Comparison of ENCODE assay signal across 10 cellular contexts in genomic region chr2:111157071-111157661, GRCh38. TPM values are rescaled to one million over a fixed set of nuclear protein-coding genes. Genes with fewer than 3 reads are reported as not detected.
DNase-seq lines count a peak whose midpoint lies in the region; ATAC-seq and TF ChIP-seq lines count a peak whose summit lies in the region.
"Had no signal": no experiment of that assay in that cellular context is flagged by ENCODE, and none has a peak within 500 bp of the region (broad histone marks: within the 10 kb centered on the region; RNA-seq: fewer than 3 reads in every experiment).

No MANE protein-coding gene starts in this region.

- DNase-seq in GM06990 (ENCODE audit: extremely low read depth, insufficient read length), result peak; percentile 37
- DNase-seq in OCI-LY7 (ENCODE audit: low spot score), result peak; percentile 90
- no peak for DNase-seq in stimulated activated CD4-positive, alpha-beta T cell treated with anti-CD3 and anti-CD28 coated beads, Interleukin-4, amount 100 ng/mL, for 24 hours
- no peak for DNase-seq in iPS-NIHi7 (ENCODE audit: extremely low spot score)
- DNase-seq in dorsolateral prefrontal cortex, result no peak
- DNase-seq in mesenchymal stem cell, result no peak
- DNase-seq: stimulated activated CD4-positive, alpha-beta T cell treated with anti-CD3 and anti-CD28 coated beads, Interleukin-15, amount 100 ng/mL, for 24 hours had no signal

- peaks cover 37% of the 10 kb centered on the region for H3K79me1 ChIP-seq in mesenchymal stem cell (replicated peaks; ENCODE audit: low read length, poor library complexity, severe bottlenecking)

- no peak overlapping the region for H3K4me3 ChIP-seq in GM06990 (replicated peaks; ENCODE audit: low read depth, low read length)
- H3K4me3 ChIP-seq in OCI-LY7 (ENCODE audit: low read depth, low read length, poor library complexity, severe bottlenecking), result peak overlapping the region; percentile 45
- H3K4me3 ChIP-seq in dorsolateral prefrontal cortex, result no peak overlapping the region
- no peak overlapping the region for H3K4me3 ChIP-seq in mesenchymal stem cell (ENCODE audit: insufficient read depth in 1 of 2, low read depth in 1 of 2, low read length in 2 of 2)

- TF ChIP-seq CTCF in GM06990 (IDR thresholded peaks at IDR 0.05; ENCODE audit: insufficient read depth, low read length, poor library complexity, severe bottlenecking) (no peak), OCI-LY7 (conservative IDR thresholded peaks at IDR 0.05; ENCODE audit: low read length) (no peak), dorsolateral prefrontal cortex (IDR thresholded peaks at IDR 0.05 in 54 of 56, conservative IDR thresholded peaks at IDR 0.05 in 2 of 56; ENCODE audit: low read depth in 1 of 56, partially characterized antibody in 56 of 56) (no peak)

- CTCF ChIA-PET in OCI-LY7 (lab: Charles Lee; ENCODE audit: unreplicated experiment), result interaction anchor here (1.1 kb wide), 1 partner anchor 40 kb away, joined by 3 read pairs; no protein-coding TSS in a partner anchor

- no peak overlapping the region for H3K18ac ChIP-seq in mesenchymal stem cell (ENCODE audit: low read depth in 1 of 2, low read length in 2 of 2)

- no peak overlapping the region for H2BK12ac ChIP-seq in mesenchymal stem cell (ENCODE audit: low read length in 2 of 2)

- H3K9me3 ChIP-seq in OCI-LY7 (ENCODE audit: low read length) (no peaks in the 10 kb centered on the region), mesenchymal stem cell (ENCODE audit: control insufficient read depth, low read length) (no peaks in the 10 kb centered on the region)

- peaks cover 40% of the 10 kb centered on the region; the same call in 1 of the 2 replicates for H3K79me2 ChIP-seq in OCI-LY7 (ENCODE audit: insufficient read depth, low read depth, low read length)

- H3K14ac ChIP-seq in mesenchymal stem cell (ENCODE audit: low read length in 2 of 2), result no peak overlapping the region

- no peak overlapping the region for H3K23ac ChIP-seq in mesenchymal stem cell (ENCODE audit: low read length in 2 of 2)

- H3K27ac ChIP-seq in OCI-LY7 (ENCODE audit: low read depth, low read length, poor library complexity, severe bottlenecking), result peak overlapping the region; percentile 89
- H3K27ac ChIP-seq in dorsolateral prefrontal cortex, result no peak overlapping the region
- no peak overlapping the region for H3K27ac ChIP-seq in mesenchymal stem cell (ENCODE audit: low read length, poor library complexity, severe bottlenecking)

- no peak overlapping the region for H2AK5ac ChIP-seq in mesenchymal stem cell (ENCODE audit: low read length, severe bottlenecking)

- H4K91ac ChIP-seq in mesenchymal stem cell (ENCODE audit: low read length), result no peak overlapping the region

- H3K9ac ChIP-seq in mesenchymal stem cell (ENCODE audit: low read length), result no peak overlapping the region

- peaks cover 37% of the 10 kb centered on the region; the same call in 1 of the 2 replicates for H4K20me1 ChIP-seq in OCI-LY7 (ENCODE audit: insufficient read depth, low read length)

- H3K36me3 ChIP-seq in GM06990 (ENCODE audit: control insufficient read depth, insufficient read depth, low read length) (no peaks in the 10 kb centered on the region; the same call in 1 of the 2 replicates), OCI-LY7 (ENCODE audit: insufficient read depth, low read length) (peaks cover 92% of the 10 kb centered on the region), mesenchymal stem cell (ENCODE audit: control insufficient read depth in 1 of 2, insufficient read depth in 2 of 2, low read depth in 1 of 2, low read length in 2 of 2) (peaks cover 2 to 49% of the 10 kb centered on the region in 2 experiments)

- no peak overlapping the region for H2BK5ac ChIP-seq in mesenchymal stem cell (ENCODE audit: low read depth, low read length, poor library complexity, severe bottlenecking)

- H2AFZ ChIP-seq in OCI-LY7 (ENCODE audit: low read length), result no peak overlapping the region
- no peak overlapping the region for H2AFZ ChIP-seq in mesenchymal stem cell (ENCODE audit: low read depth, low read length)

- no peak overlapping the region for H2BK120ac ChIP-seq in mesenchymal stem cell (ENCODE audit: low read depth, low read length)

- H3K4ac ChIP-seq in mesenchymal stem cell (ENCODE audit: low read depth in 1 of 2, low read length in 2 of 2), result no peak overlapping the region

- H2BK15ac ChIP-seq in mesenchymal stem cell (ENCODE audit: low read depth, poor library complexity, severe bottlenecking), result no peak overlapping the region

- no peak overlapping the region for H4K8ac ChIP-seq in mesenchymal stem cell (ENCODE audit: low read length)

- ATAC-seq in GM19438 (IDR thresholded peaks at IDR 0.05; ENCODE audit: low read depth, unreplicated experiment) (peak; percentile 69), HG03066 (IDR thresholded peaks at IDR 0.05; ENCODE audit: low read depth, unreplicated experiment) (peak; percentile 53)
- ATAC-seq: Right ventricle myocardium inferior had no signal

- POLR2A ChIA-PET in OCI-LY7 (lab: Charles Lee), result interaction anchor here (1.2 to 3.6 kb wide), 5 partner anchors 9 to 37 kb away, joined by 4 to 15 read pairs (median 8); partner anchors contain the start of gene BCL2L11

- intact Hi-C loops in OCI-LY7 (cut with micrococcal nuclease; ENCODE audit: unreplicated experiment) (loop anchor here (1.0 kb wide), 3 partner anchors 36 to 548 kb away; no protein-coding TSS in a partner anchor), dorsolateral prefrontal cortex (cut with DNase I) (no loop called here)

- H3K4me2 ChIP-seq in OCI-LY7 (ENCODE audit: low read length) (peak overlapping the region; percentile 73), mesenchymal stem cell (ENCODE audit: low read length, poor library complexity, severe bottlenecking) (no peak overlapping the region)

- 96% methylated on average over 3 of the region's 5 CpGs for WGBS in mesenchymal stem cell

- no peaks in the 10 kb centered on the region for H3K9me2 ChIP-seq in OCI-LY7 (ENCODE audit: insufficient read depth, low read length)

- H3K4me1 ChIP-seq in OCI-LY7 (ENCODE audit: insufficient read depth, low read length, poor library complexity, severe bottlenecking) (peaks cover 50% of the 10 kb centered on the region), mesenchymal stem cell (ENCODE audit: control insufficient read depth, insufficient read depth, low read depth, low read length) (peaks cover 15% of the 10 kb centered on the region)

- no peaks in the 10 kb centered on the region; the same call in 1 of the 2 replicates for H3K27me3 ChIP-seq in GM06990 (replicated peaks; ENCODE audit: control insufficient read depth, insufficient read depth, low read length)
- H3K27me3 ChIP-seq in dorsolateral prefrontal cortex, result no peaks in the 10 kb centered on the region
- H3K27me3 ChIP-seq in mesenchymal stem cell (ENCODE audit: control insufficient read depth in 1 of 2, insufficient read depth in 1 of 2, low read length in 2 of 2), result no peaks in the 10 kb centered on the region

- BruUV-seq in OCI-LY7 (replicated peaks; lab: Mats Ljungman, UMichigan), result no TSS peak

RNA-seq across cellular contexts. Expression of gene BCL2L11, which starts 36.5 kb away (rescaled TPM):
- total RNA-seq in OCI-LY7 (2014; rRNA removed; shearing (Covaris generic)), result 10.9 and 16.0 TPM in 2 replicates
- 20.3 and 21.2 TPM in 2 replicates for total RNA-seq in OCI-LY7 (2022)
- 10 to 100 TPM in 28 of 120 experiments, 1 to 10 TPM in 92; 3.2 to 20.0 (median 8.1) TPM for total RNA-seq in dorsolateral prefrontal cortex
- polyA plus RNA-seq in mesenchymal stem cell (2013, experiment 1 of 2), result 2.5 TPM
- 2.2 TPM for polyA plus RNA-seq in mesenchymal stem cell (2013, experiment 2 of 2)

Comparison
In these comparisons a context has a peak if more than half of its experiments do, and no peak if none do; other contexts are left out.
1. DNase-seq: peak in GM06990 (single experiment) and OCI-LY7 (single experiment); none in stimulated activated CD4-positive, alpha-beta T cell treated with anti-CD3 and anti-CD28 coated beads, Interleukin-4, amount 100 ng/mL, for 24 hours (single experiment), iPS-NIHi7 (single experiment), dorsolateral prefrontal cortex (0 of 10) and mesenchymal stem cell (single experiment).